30 cellular contexts compared by ENCODE assay signal in the genomic region with DNA sequence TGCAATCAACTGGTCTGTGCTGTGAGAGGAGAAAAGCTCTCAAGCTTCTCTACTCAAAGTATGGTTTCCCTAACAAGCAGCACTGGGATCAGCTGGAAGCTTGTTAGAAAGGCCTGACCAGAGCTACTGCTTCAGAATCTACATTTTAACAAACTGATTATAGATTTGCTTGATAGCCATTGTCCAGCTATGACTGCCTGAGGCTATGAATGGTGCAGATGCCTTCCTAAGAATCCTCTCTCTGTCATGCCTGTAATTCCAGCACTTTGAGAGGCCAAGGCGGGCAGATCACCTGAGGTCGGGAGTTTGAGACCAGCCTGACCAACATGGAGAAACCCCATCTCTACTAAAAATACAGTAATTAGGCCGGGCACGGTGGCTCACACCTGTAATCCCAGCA. TPM values are rescaled to one million over a fixed set of nuclear protein-coding genes. Genes with fewer than 3 reads are reported as not detected.
"Had no signal": no experiment of that assay in that cellular context is flagged by ENCODE, and none has a peak within 500 bp of the region (broad histone marks: within the 10 kb centered on the region; RNA-seq: fewer than 3 reads in every experiment).

No MANE protein-coding gene starts in this region.

- ATAC-seq: effector memory CD8-positive, alpha-beta T cell; esophagus mucosa; foreskin keratinocyte; gastrocnemius medialis; gastroesophageal sphincter; heart left ventricle; heart right ventricle had no signal

- DNase-seq: colonic mucosa; cortex of kidney; dermis blood vessel endothelial cell; dorsolateral prefrontal cortex; effector CD4-positive, alpha-beta T cell; effector CD8-positive, alpha-beta T cell; effector memory CD4-positive, alpha-beta T cell; effector memory CD8-positive, alpha-beta T cell; endodermal cell; erythroblast; esophagus squamous epithelium; foreskin fibroblast; foreskin keratinocyte; foreskin melanocyte; gastrocnemius medialis; glutamatergic neuron; head of caudate nucleus; heart left ventricle; heart right ventricle had no signal

- H3K27me3 ChIP-seq: colonic mucosa, dorsolateral prefrontal cortex, esophagus muscularis mucosa, esophagus squamous epithelium, foreskin keratinocyte, gastrocnemius medialis, gastroesophageal sphincter, heart left ventricle, heart right ventricle had no signal

- H3K4me3 ChIP-seq: colonic mucosa, coronary artery, dorsolateral prefrontal cortex, esophagus muscularis mucosa, esophagus squamous epithelium, gastrocnemius medialis, gastroesophageal sphincter, heart left ventricle, heart right ventricle had no signal

- H3K9me3 ChIP-seq: colonic mucosa, esophagus muscularis mucosa, esophagus squamous epithelium, gastrocnemius medialis, gastroesophageal sphincter, heart left ventricle, heart right ventricle had no signal

- H3K4me1 ChIP-seq: colonic mucosa, esophagus squamous epithelium, foreskin keratinocyte, gastroesophageal sphincter, heart left ventricle, heart right ventricle had no signal

- H3K27me3 Mint-ChIP-seq: dendritic cell treated with granulocyte-macrophage colony-stimulating factor and Interleukin-4, amounts not matched to agents 40 ng/mL and 50 ng/mL, for 4 days; effector memory CD8-positive, alpha-beta T cell had no signal

- H3K36me3 ChIP-seq: colonic mucosa, esophagus muscularis mucosa, esophagus squamous epithelium, gastrocnemius medialis, gastroesophageal sphincter, heart left ventricle, heart right ventricle had no signal

- H3K27ac Mint-ChIP-seq: dendritic cell treated with granulocyte-macrophage colony-stimulating factor and Interleukin-4, amounts not matched to agents 40 ng/mL and 50 ng/mL, for 4 days; effector memory CD8-positive, alpha-beta T cell; endodermal cell had no signal

- H3K9me3 Mint-ChIP-seq: dendritic cell treated with granulocyte-macrophage colony-stimulating factor and Interleukin-4, amounts not matched to agents 40 ng/mL and 50 ng/mL, for 4 days; effector memory CD8-positive, alpha-beta T cell; endodermal cell had no signal

- H3K27ac ChIP-seq: colonic mucosa, coronary artery, dorsolateral prefrontal cortex, epithelial cell of prostate, esophagus muscularis mucosa, esophagus squamous epithelium, foreskin keratinocyte, gastrocnemius medialis, gastroesophageal sphincter, heart left ventricle, heart right ventricle had no signal

- H3K4me3 Mint-ChIP-seq: dendritic cell treated with granulocyte-macrophage colony-stimulating factor and Interleukin-4, amounts not matched to agents 40 ng/mL and 50 ng/mL, for 4 days; effector memory CD8-positive, alpha-beta T cell; endodermal cell had no signal

RNA-seq across cellular contexts. Expression of gene PKD1L3, which starts 28.6 kb away (rescaled TPM):
- total RNA-seq: endothelial cell of umbilical vein, epithelial cell of proximal tubule, esophagus mucosa, fibroblast of lung, fibroblast of villous mesenchyme, foreskin keratinocyte, gastrocnemius medialis, glomerular endothelial cell had no signal
- polyA plus RNA-seq: endothelial cell of umbilical vein, fibroblast of lung, foreskin keratinocyte had no signal
